ENCODE assay signal across 10 cellular contexts in the genomic region with DNA sequence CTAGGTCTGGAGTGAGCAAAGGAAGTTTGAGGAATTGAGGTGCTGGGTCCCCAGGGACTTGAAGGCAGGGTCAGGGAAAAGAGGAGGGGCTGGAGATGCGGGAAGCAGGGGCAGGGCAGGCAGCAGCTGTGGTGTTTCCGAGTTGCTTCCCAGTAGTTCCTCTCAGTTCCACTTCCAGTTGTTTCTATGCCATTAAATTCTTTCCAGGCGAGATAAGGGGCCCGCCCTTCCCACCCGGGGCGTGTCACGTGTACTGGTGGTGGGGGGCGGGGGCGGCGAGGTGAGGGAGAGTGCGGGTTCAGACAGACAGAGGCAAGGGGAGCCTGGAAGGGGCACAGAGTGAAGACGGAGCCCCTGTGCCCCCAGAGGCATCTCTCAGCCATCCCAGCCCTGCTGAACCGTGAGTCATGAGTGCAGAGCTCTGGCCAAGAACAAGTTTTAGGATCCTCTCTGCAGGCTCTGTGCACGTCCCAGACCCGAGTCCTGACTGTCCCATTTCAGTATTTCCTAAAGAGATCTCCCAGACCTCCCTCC. TPM values are rescaled to one million over a fixed set of nuclear protein-coding genes. Genes with fewer than 3 reads are reported as not detected.
DNase-seq lines count a peak whose midpoint lies in the region; ATAC-seq, FAIRE-seq and TF ChIP-seq lines count a peak whose summit lies in the region.
"Had no signal": no experiment of that assay in that cellular context is flagged by ENCODE, and none has a peak within 500 bp of the region (broad histone marks: within the 10 kb centered on the region; RNA-seq: fewer than 3 reads in every experiment).

No MANE protein-coding gene starts in this region.

- H3K9me3 ChIP-seq in T-helper 17 cell (ENCODE audit: control insufficient read depth, low read length, poor library complexity, severe bottlenecking), result no peaks in the 10 kb centered on the region
- no peaks in the 10 kb centered on the region for H3K9me3 ChIP-seq in pancreas
- H3K9me3 ChIP-seq in endodermal cell (ENCODE audit: control insufficient read depth, low read length), result no peaks in the 10 kb centered on the region

- ATAC-seq in T-helper 17 cell (no peak), Right ventricle myocardium inferior (peak; percentile 59), pancreas (peak; percentile 39 to 65 (median 56)), HG03432 (IDR thresholded peaks at IDR 0.05; ENCODE audit: unreplicated experiment) (no peak)

- H3K4me3 Mint-ChIP-seq in T-helper 17 cell, result no peak overlapping the region
- H3K4me3 Mint-ChIP-seq in endodermal cell, result no peak overlapping the region

- no peak for TF ChIP-seq CTCF in pancreas (IDR thresholded peaks at IDR 0.05)
- no peak for TF ChIP-seq CTCF in endodermal cell (conservative IDR thresholded peaks at IDR 0.05)

- H3K9ac ChIP-seq in endodermal cell (ENCODE audit: extremely low read depth, low read length, poor library complexity, severe bottlenecking), result no peak overlapping the region

- H3K36me3 Mint-ChIP-seq in T-helper 17 cell (ENCODE audit: low read depth), result peaks cover 2% of the 10 kb centered on the region
- H3K36me3 Mint-ChIP-seq in endodermal cell (ENCODE audit: low read depth), result no peaks in the 10 kb centered on the region

- H3K4me3 ChIP-seq in pancreas (peak overlapping the region in 1 of 4 donors; percentile 14), endodermal cell (ENCODE audit: low read length) (no peak overlapping the region)

- intact Hi-C loops in Right ventricle myocardium inferior (cut with DNase I), result no loop called here
- intact Hi-C loops in pancreas (cut with DNase I), result no loop called here

- no peaks in the 10 kb centered on the region for H3K9me3 Mint-ChIP-seq in endodermal cell

- H3K27me3 ChIP-seq in pancreas, result no peaks in the 10 kb centered on the region
- peaks cover 27% of the 10 kb centered on the region for H3K27me3 ChIP-seq in endodermal cell (ENCODE audit: control insufficient read depth, insufficient read depth, low read length, poor library complexity, severe bottlenecking)

- peak; percentile 17 for DNase-seq in CD1c-positive myeloid dendritic cell (ENCODE audit: extremely low spot score)
- no peak for DNase-seq in T-helper 17 cell
- DNase-seq in Right ventricle myocardium inferior (ENCODE audit: missing footprints), result peak; percentile 85
- DNase-seq in pancreas, result peak in 3 of 6 donors; percentile 34 to 46 (median 45)
- no peak for DNase-seq in DMS79 (lab: John Stamatoyannopoulos, UW)
- no peak for DNase-seq in SIG-M5 treated with dmso at 0.1 percent for 504 hours (lab: John Stamatoyannopoulos, UW; ENCODE audit: unreplicated experiment)
- no peak for DNase-seq in endodermal cell
- DNase-seq: stimulated activated CD4-positive, alpha-beta T cell treated with anti-CD3 and anti-CD28 coated beads, Interleukin-2, amount 100 ng/mL, for 48 hours had no signal

- H3K4me1 Mint-ChIP-seq in T-helper 17 cell (peaks cover 33% of the 10 kb centered on the region), endodermal cell (peaks cover 16% of the 10 kb centered on the region)

- H3K36me3 ChIP-seq in pancreas, result no peaks in the 10 kb centered on the region
- no peaks in the 10 kb centered on the region for H3K36me3 ChIP-seq in endodermal cell (ENCODE audit: control insufficient read depth, insufficient read depth, low read length)

- H3K4me1 ChIP-seq in pancreas (peaks cover 0 to 5% (median 0%) of the 10 kb centered on the region in 3 donors), endodermal cell (ENCODE audit: control insufficient read depth, insufficient read depth, low read length) (peaks cover 9% of the 10 kb centered on the region)

- H3K27ac Mint-ChIP-seq in T-helper 17 cell (peak overlapping the region; percentile 74), endodermal cell (no peak overlapping the region)

- no peak for FAIRE-seq in pancreas (lab: Jason Lieb, UNC)

- 0 to 3% methylated on average over 15 of the region's 15 CpGs for WGBS in pancreas, 2 donors
- WGBS in endodermal cell (ENCODE audit: insufficient coverage in 1 of 2, insufficient read length in 1 of 2), 2 experiments, result 16 to 28% methylated on average over 7 to 15 of the region's 15 CpGs

- H3K27me3 Mint-ChIP-seq in T-helper 17 cell (peaks cover 57% of the 10 kb centered on the region), endodermal cell (ENCODE audit: insufficient read depth) (peaks cover 46% of the 10 kb centered on the region)

- peak overlapping the region in 1 of 4 donors; percentile 33 for H3K27ac ChIP-seq in pancreas
- no peak overlapping the region for H3K27ac ChIP-seq in endodermal cell (ENCODE audit: low read depth, low read length)
- H3K27ac ChIP-seq: VCaP had no signal

RNA-seq across cellular contexts. Expression of a gene that starts 1.0 kb away (rescaled TPM):
- 10 to 100 TPM in 1 of 2 donors, 1 to 10 TPM in 1; 7.3 to 11.4 TPM for total RNA-seq in T-helper 17 cell
- 73.3 TPM for total RNA-seq in Right ventricle myocardium inferior
- total RNA-seq in pancreas, result 10 to 100 TPM in 2 of 6 donors, 1 to 10 TPM in 4; 5.2 to 15.2 (median 7.1) TPM
- 10 to 100 TPM; 13.1 to 18.6 TPM for polyA plus RNA-seq in pancreas
- 1 to 10 TPM; 4.0 to 9.3 TPM for total RNA-seq in endodermal cell
- polyA plus RNA-seq in endodermal cell (2013, experiment 1 of 2), result 2.2 TPM
- polyA plus RNA-seq in endodermal cell (2013, experiment 2 of 2), result 3.7 TPM

RNA-seq across cellular contexts. Expression of a gene that starts 19.9 kb away (rescaled TPM):
- 100 to 1,000 TPM; 107 to 117 TPM for total RNA-seq in T-helper 17 cell
- 24.4 TPM for total RNA-seq in Right ventricle myocardium inferior
- 10 to 100 TPM; 30.2 to 56.5 (median 36.3) TPM for total RNA-seq in pancreas
- polyA plus RNA-seq in pancreas, result 10 to 100 TPM; 54.0 to 68.0 TPM
- total RNA-seq in endodermal cell, result 10 to 100 TPM; 54.5 to 60.3 TPM
- 67.3 TPM for polyA plus RNA-seq in endodermal cell (2013, experiment 1 of 2)
- 61.1 TPM for polyA plus RNA-seq in endodermal cell (2013, experiment 2 of 2)

RNA-seq across cellular contexts. Expression of a gene that starts 21.9 kb away (rescaled TPM):
- total RNA-seq in T-helper 17 cell, result 1 to 10 TPM; 1.5 to 1.6 TPM
- total RNA-seq in Right ventricle myocardium inferior, result 2.8 TPM
- 1 to 10 TPM; 2.0 to 4.7 (median 3.3) TPM for total RNA-seq in pancreas
- polyA plus RNA-seq in pancreas, result 1 to 10 TPM; 5.0 to 5.9 TPM
- total RNA-seq in endodermal cell, result 1 to 10 TPM; 9.2 to 9.6 TPM
- polyA plus RNA-seq in endodermal cell (2013, experiment 1 of 2), result 8.7 TPM
- polyA plus RNA-seq in endodermal cell (2013, experiment 2 of 2), result 9.2 TPM

RNA-seq across cellular contexts. Expression of a gene that starts 43.6 kb away (rescaled TPM):
- total RNA-seq in T-helper 17 cell, result under 1 TPM; 0.35 to 0.50 TPM
- 0.46 TPM for total RNA-seq in Right ventricle myocardium inferior
- total RNA-seq in pancreas, result under 1 TPM; 0.08 to 0.69 (median 0.37) TPM
- 1 to 10 TPM; 3.3 to 5.8 TPM for polyA plus RNA-seq in pancreas
- 1 to 10 TPM; 2.0 to 3.0 TPM for total RNA-seq in endodermal cell
- 5.9 TPM for polyA plus RNA-seq in endodermal cell (2013, experiment 1 of 2)
- polyA plus RNA-seq in endodermal cell (2013, experiment 2 of 2), result 5.8 TPM

RNA-seq across cellular contexts. Expression of a gene that starts 45.8 kb away (rescaled TPM):
- total RNA-seq in T-helper 17 cell (1 to 10 TPM; 8.1 to 9.2 TPM), Right ventricle myocardium inferior (22.8 TPM), pancreas (10 to 100 TPM in 1 of 6 donors, 1 to 10 TPM in 5; 5.6 to 13.9 (median 8.0) TPM), endodermal cell (10 to 100 TPM; 51.1 to 65.3 TPM)
- polyA plus RNA-seq in pancreas, result 10 to 100 TPM in 1 of 2 donors, 1 to 10 TPM in 1; 9.2 to 12.2 TPM
- polyA plus RNA-seq in endodermal cell (2013, experiment 1 of 2), result 39.5 TPM
- polyA plus RNA-seq in endodermal cell (2013, experiment 2 of 2), result 33.9 TPM

Comparison
In these comparisons a context has a peak if more than half of its experiments do, and no peak if none do; other contexts are left out.
1. DNase-seq: peak in CD1c-positive myeloid dendritic cell (single experiment) and Right ventricle myocardium inferior (single experiment); none in T-helper 17 cell (0 of 3), DMS79 (single experiment), SIG-M5 treated with dmso at 0.1 percent for 504 hours (single experiment) and endodermal cell (single experiment).
2. ATAC-seq: peak in Right ventricle myocardium inferior (single experiment) and pancreas (4 of 4); none in T-helper 17 cell (single experiment) and HG03432 (single experiment).